In genomic region chr17:7940743-7941142, GRCh38 we compare ENCODE assay signal across 30 cellular contexts.
"Had no signal": no experiment of that assay in that cellular context is flagged by ENCODE, and none has a peak within 500 bp of the region (broad histone marks: within the 10 kb centered on the region; RNA-seq: fewer than 3 reads in every experiment).

No MANE protein-coding gene starts in this region.

- H3K4me3 ChIP-seq: adrenal gland, body of pancreas, breast epithelium had no signal

- H3K27ac Mint-ChIP-seq: activated B cell treated with CpG ODN at 0.5 μM for 24 hours; activated CD4-positive, alpha-beta memory T cell treated with anti-CD3 and anti-CD28 coated beads for 36 hours; activated CD4-positive, alpha-beta T cell treated with anti-CD3 and anti-CD28 coated beads, Interleukin-2, amount 10 ng/mL, durations not matched to agents 24 days and 14 days; activated CD8-positive, alpha-beta T cell treated with anti-CD3 and anti-CD28 coated beads for 36 hours; activated naive CD4-positive, alpha-beta T cell treated with anti-CD3 and anti-CD28 coated beads, Interleukin-2, amount 10 ng/mL, durations not matched to agents 7 days and 5 days; activated naive CD8-positive, alpha-beta T cell treated with anti-CD3 and anti-CD28 coated beads for 36 hours; activated T-cell treated with anti-CD3 and anti-CD28 coated beads, Interleukin-2, amount 50 U/mL, for 72 hours; activated T-helper 1 cell treated with anti-CD3 and anti-CD28 coated beads, Interleukin-12 subunit alpha, Interleukin-12 subunit beta, Interleukin-2, Interleukin-4 antibody, amounts not matched to agents 30 ng/mL and 10 ng/mL and 1 ng/mL, durations not matched to agents 14 hours and 24 hours and 36 hours; T-cell; T-helper 2 cell treated with Interferon-gamma antibody and Interleukin-4, amounts not matched to agents 5 μg/mL and 100 μg/mL, for 36 hours had no signal

- ATAC-seq: activated CD8-positive, alpha-beta T cell treated with anti-CD3 and anti-CD28 coated beads for 36 hours; activated naive CD4-positive, alpha-beta T cell treated with anti-CD3 and anti-CD28 coated beads, Interleukin-2, amount 50 U/mL, for 72 hours; activated T-cell treated with anti-CD3 and anti-CD28 coated beads, Interleukin-2, amount 50 U/mL, for 4 hours; activated T-cell treated with anti-CD3 and anti-CD28 coated beads, Interleukin-2, amount 50 U/mL, for 72 hours; activated T-helper 17 cell treated with anti-CD3 and anti-CD28 coated beads, Interleukin-2, amount 50 U/mL, for 72 hours; body of pancreas; T-cell had no signal

- H3K27me3 ChIP-seq: adrenal gland, body of pancreas, brain microvascular endothelial cell, breast epithelium had no signal

- H3K27ac ChIP-seq: adrenal gland, body of pancreas, brain microvascular endothelial cell, breast epithelium, VCaP had no signal

- H3K4me3 Mint-ChIP-seq: activated B cell treated with CpG ODN at 0.5 μM for 24 hours; activated CD4-positive, alpha-beta memory T cell treated with anti-CD3 and anti-CD28 coated beads for 36 hours; activated CD4-positive, alpha-beta T cell treated with anti-CD3 and anti-CD28 coated beads, Interleukin-2, amount 10 ng/mL, durations not matched to agents 24 days and 14 days; activated CD8-positive, alpha-beta T cell treated with anti-CD3 and anti-CD28 coated beads for 36 hours; activated naive CD4-positive, alpha-beta T cell treated with anti-CD3 and anti-CD28 coated beads, Interleukin-2, amount 10 ng/mL, durations not matched to agents 7 days and 5 days; activated naive CD8-positive, alpha-beta T cell treated with anti-CD3 and anti-CD28 coated beads for 36 hours; activated T-cell treated with anti-CD3 and anti-CD28 coated beads, Interleukin-2, amount 50 U/mL, for 4 hours; activated T-cell treated with anti-CD3 and anti-CD28 coated beads, Interleukin-2, amount 50 U/mL, for 72 hours; activated T-helper 1 cell treated with anti-CD3 and anti-CD28 coated beads, Interleukin-12 subunit alpha, Interleukin-12 subunit beta, Interleukin-2, Interleukin-4 antibody, amounts not matched to agents 30 ng/mL and 10 ng/mL and 1 ng/mL, durations not matched to agents 14 hours and 24 hours and 36 hours; activated T-helper 17 cell treated with anti-CD3 and anti-CD28 coated beads, Interleukin-2, amount 50 U/mL, for 72 hours; T-cell; T-helper 2 cell treated with Interferon-gamma antibody and Interleukin-4, amounts not matched to agents 5 μg/mL and 100 μg/mL, for 36 hours had no signal

- H3K9me3 ChIP-seq: adrenal gland, body of pancreas, breast epithelium had no signal

- H3K4me1 Mint-ChIP-seq: activated B cell treated with CpG ODN at 0.5 μM for 24 hours; activated naive CD8-positive, alpha-beta T cell treated with anti-CD3 and anti-CD28 coated beads for 36 hours had no signal

- H3K4me1 ChIP-seq: adrenal gland, body of pancreas, breast epithelium had no signal

- H3K27me3 Mint-ChIP-seq: activated B cell treated with CpG ODN at 0.5 μM for 24 hours; activated CD4-positive, alpha-beta memory T cell treated with anti-CD3 and anti-CD28 coated beads for 36 hours; activated CD4-positive, alpha-beta T cell treated with anti-CD3 and anti-CD28 coated beads, Interleukin-2, amount 10 ng/mL, durations not matched to agents 24 days and 14 days; activated CD8-positive, alpha-beta T cell treated with anti-CD3 and anti-CD28 coated beads for 36 hours; activated naive CD4-positive, alpha-beta T cell treated with anti-CD3 and anti-CD28 coated beads, Interleukin-2, amount 10 ng/mL, durations not matched to agents 7 days and 5 days; activated naive CD8-positive, alpha-beta T cell treated with anti-CD3 and anti-CD28 coated beads for 36 hours; activated T-helper 17 cell treated with anti-CD3 and anti-CD28 coated beads, Interleukin-2, amount 50 U/mL, for 72 hours; T-cell had no signal

- DNase-seq: activated B cell treated with CpG ODN at 0.5 μM for 24 hours; activated CD4-positive, alpha-beta memory T cell treated with anti-CD3 and anti-CD28 coated beads for 36 hours; activated CD4-positive, alpha-beta T cell treated with anti-CD3 and anti-CD28 coated beads for 4 hours; activated CD4-positive, alpha-beta T cell treated with anti-CD3 and anti-CD28 coated beads, Interleukin-2, amount 10 ng/mL, durations not matched to agents 24 days and 14 days; activated CD4-positive, alpha-beta T cell treated with anti-CD3 and anti-CD28 coated beads, Interleukin-2, amount 50 U/mL, for 1 hour; activated CD4-positive, alpha-beta T cell treated with anti-CD3 and anti-CD28 coated beads, Interleukin-2, amount 50 U/mL, for 4 hours; activated CD4-positive, CD25-positive, alpha-beta regulatory T cell treated with anti-CD3 and anti-CD28 coated beads, Interleukin-2, amount 50 U/mL, for 72 hours; activated CD8-positive, alpha-beta memory T cell treated with anti-CD3 and anti-CD28 coated beads, Interleukin-2, amount 50 U/mL, for 4 hours; activated CD8-positive, alpha-beta T cell treated with anti-CD3 and anti-CD28 coated beads for 36 hours; activated effector memory CD4-positive, alpha-beta T cell treated with anti-CD3 and anti-CD28 coated beads, Interleukin-2, amount 50 U/mL, for 16 hours; activated gamma-delta T cell treated with Interleukin-2 at 50 U/mL for 16 hours; activated naive CD4-positive, alpha-beta T cell; activated naive CD4-positive, alpha-beta T cell treated with anti-CD3 and anti-CD28 coated beads, Interleukin-2, amount 10 ng/mL, durations not matched to agents 7 days and 5 days; activated naive CD8-positive, alpha-beta T cell treated with anti-CD3 and anti-CD28 coated beads for 36 hours; activated T-cell treated with anti-CD3 and anti-CD28 coated beads, Interleukin-2, amount 50 U/mL, for 4 hours; activated T-cell treated with anti-CD3 and anti-CD28 coated beads, Interleukin-2, amount 50 U/mL, for 72 hours; adrenal gland; amniotic stem cell; body of pancreas; brain microvascular endothelial cell; central memory CD4-positive, alpha-beta T cell; T-cell; T-helper 2 cell; T-helper 9 cell had no signal

- H3K9me3 Mint-ChIP-seq: activated B cell treated with CpG ODN at 0.5 μM for 24 hours; activated CD4-positive, alpha-beta memory T cell treated with anti-CD3 and anti-CD28 coated beads for 36 hours; activated CD4-positive, alpha-beta T cell treated with anti-CD3 and anti-CD28 coated beads, Interleukin-2, amount 10 ng/mL, durations not matched to agents 24 days and 14 days; activated CD8-positive, alpha-beta T cell treated with anti-CD3 and anti-CD28 coated beads for 36 hours; activated naive CD4-positive, alpha-beta T cell treated with anti-CD3 and anti-CD28 coated beads, Interleukin-2, amount 10 ng/mL, durations not matched to agents 7 days and 5 days; activated naive CD4-positive, alpha-beta T cell treated with anti-CD3 and anti-CD28 coated beads, Interleukin-2, amount 50 U/mL, for 72 hours; activated naive CD8-positive, alpha-beta T cell treated with anti-CD3 and anti-CD28 coated beads for 36 hours; activated T-cell treated with anti-CD3 and anti-CD28 coated beads, Interleukin-2, amount 50 U/mL, for 4 hours; activated T-cell treated with anti-CD3 and anti-CD28 coated beads, Interleukin-2, amount 50 U/mL, for 72 hours; activated T-helper 1 cell treated with anti-CD3 and anti-CD28 coated beads, Interleukin-12 subunit alpha, Interleukin-12 subunit beta, Interleukin-2, Interleukin-4 antibody, amounts not matched to agents 30 ng/mL and 10 ng/mL and 1 ng/mL, durations not matched to agents 14 hours and 24 hours and 36 hours; activated T-helper 17 cell treated with anti-CD3 and anti-CD28 coated beads, Interleukin-2, amount 50 U/mL, for 72 hours; T-cell; T-helper 2 cell treated with Interferon-gamma antibody and Interleukin-4, amounts not matched to agents 5 μg/mL and 100 μg/mL, for 36 hours had no signal
